25 cellular contexts compared by ENCODE assay signal in genomic region chr9:137801023-137801319, GRCh38.
"Had no signal": no experiment of that assay in that cellular context is flagged by ENCODE, and none has a peak within 500 bp of the region (broad histone marks: within the 10 kb centered on the region; RNA-seq: fewer than 3 reads in every experiment).

No MANE protein-coding gene starts in this region.

- H3K9me3 ChIP-seq: esophagus muscularis mucosa, heart right ventricle, left lung, mucosa of descending colon, neutrophil, right lobe of liver, transverse colon had no signal

- H3K27me3 Mint-ChIP-seq: activated naive CD8-positive, alpha-beta T cell treated with anti-CD3 and anti-CD28 coated beads, Interleukin-2, amount 50 U/mL, for 24 hours; central memory CD8-positive, alpha-beta T cell; dendritic cell treated with granulocyte-macrophage colony-stimulating factor and Interleukin-4, amounts not matched to agents 40 ng/mL and 50 ng/mL, for 4 days; progenitor cell of endocrine pancreas had no signal

- DNase-seq: activated CD8-positive, alpha-beta memory T cell treated with anti-CD3 and anti-CD28 coated beads for 24 hours; activated CD8-positive, alpha-beta memory T cell treated with anti-CD3 and anti-CD28 coated beads, Interleukin-2, amount 50 U/mL, for 4 hours; activated gamma-delta T cell; activated naive CD4-positive, alpha-beta T cell treated with anti-CD3 and anti-CD28 coated beads, Interleukin-2, amount 50 U/mL, for 16 hours; activated naive CD8-positive, alpha-beta T cell treated with anti-CD3 and anti-CD28 coated beads, Interleukin-2, amount 50 U/mL, for 24 hours; activated T-cell treated with anti-CD3 and anti-CD28 coated beads, Interleukin-2, amount 50 U/mL, for 1 hour; amygdala; foreskin melanocyte; heart right ventricle; kidney glomerular epithelial cell; left lung; mucosa of descending colon; right lobe of liver; stimulated activated CD4-positive, alpha-beta T cell treated with anti-CD3 and anti-CD28 coated beads, Interleukin-2, amount 100 ng/mL, for 48 hours; T1000; transverse colon had no signal

- H3K27me3 ChIP-seq: esophagus muscularis mucosa, heart right ventricle, left lung, neutrophil, right lobe of liver, transverse colon had no signal

- H3K27ac Mint-ChIP-seq: activated naive CD8-positive, alpha-beta T cell treated with anti-CD3 and anti-CD28 coated beads, Interleukin-2, amount 50 U/mL, for 24 hours; activated T-helper 1 cell treated with anti-CD3 and anti-CD28 coated beads, Interleukin-12 subunit alpha, Interleukin-12 subunit beta, Interleukin-2, Interleukin-4 antibody, amounts not matched to agents 30 ng/mL and 10 ng/mL and 1 ng/mL, durations not matched to agents 14 hours and 24 hours and 36 hours; dendritic cell treated with granulocyte-macrophage colony-stimulating factor and Interleukin-4, amounts not matched to agents 40 ng/mL and 50 ng/mL, for 4 days; nephron; progenitor cell of endocrine pancreas; WTC11 had no signal

- H3K27ac ChIP-seq: esophagus muscularis mucosa, heart right ventricle, left lung, neutrophil, right lobe of liver, transverse colon had no signal

- H3K9me3 Mint-ChIP-seq: activated naive CD8-positive, alpha-beta T cell treated with anti-CD3 and anti-CD28 coated beads, Interleukin-2, amount 50 U/mL, for 24 hours; activated T-helper 1 cell treated with anti-CD3 and anti-CD28 coated beads, Interleukin-12 subunit alpha, Interleukin-12 subunit beta, Interleukin-2, Interleukin-4 antibody, amounts not matched to agents 30 ng/mL and 10 ng/mL and 1 ng/mL, durations not matched to agents 14 hours and 24 hours and 36 hours; central memory CD8-positive, alpha-beta T cell; dendritic cell treated with granulocyte-macrophage colony-stimulating factor and Interleukin-4, amounts not matched to agents 40 ng/mL and 50 ng/mL, for 4 days; nephron had no signal

- H3K4me1 Mint-ChIP-seq: activated naive CD8-positive, alpha-beta T cell treated with anti-CD3 and anti-CD28 coated beads, Interleukin-2, amount 50 U/mL, for 24 hours; WTC11 had no signal

- H3K4me3 Mint-ChIP-seq: activated naive CD8-positive, alpha-beta T cell treated with anti-CD3 and anti-CD28 coated beads, Interleukin-2, amount 50 U/mL, for 24 hours; activated T-helper 1 cell treated with anti-CD3 and anti-CD28 coated beads, Interleukin-12 subunit alpha, Interleukin-12 subunit beta, Interleukin-2, Interleukin-4 antibody, amounts not matched to agents 30 ng/mL and 10 ng/mL and 1 ng/mL, durations not matched to agents 14 hours and 24 hours and 36 hours; central memory CD8-positive, alpha-beta T cell; dendritic cell treated with granulocyte-macrophage colony-stimulating factor and Interleukin-4, amounts not matched to agents 40 ng/mL and 50 ng/mL, for 4 days; nephron; WTC11 had no signal

- H3K4me1 ChIP-seq: esophagus muscularis mucosa, heart right ventricle, left lung, right lobe of liver, transverse colon had no signal

- ATAC-seq: activated naive CD8-positive, alpha-beta T cell treated with anti-CD3 and anti-CD28 coated beads, Interleukin-2, amount 50 U/mL, for 24 hours; left lung; mucosa of descending colon; WTC11 had no signal

- H3K4me3 ChIP-seq: esophagus muscularis mucosa, heart right ventricle, left lung, lung, mucosa of descending colon, right lobe of liver, transverse colon had no signal
